In the genomic region with DNA sequence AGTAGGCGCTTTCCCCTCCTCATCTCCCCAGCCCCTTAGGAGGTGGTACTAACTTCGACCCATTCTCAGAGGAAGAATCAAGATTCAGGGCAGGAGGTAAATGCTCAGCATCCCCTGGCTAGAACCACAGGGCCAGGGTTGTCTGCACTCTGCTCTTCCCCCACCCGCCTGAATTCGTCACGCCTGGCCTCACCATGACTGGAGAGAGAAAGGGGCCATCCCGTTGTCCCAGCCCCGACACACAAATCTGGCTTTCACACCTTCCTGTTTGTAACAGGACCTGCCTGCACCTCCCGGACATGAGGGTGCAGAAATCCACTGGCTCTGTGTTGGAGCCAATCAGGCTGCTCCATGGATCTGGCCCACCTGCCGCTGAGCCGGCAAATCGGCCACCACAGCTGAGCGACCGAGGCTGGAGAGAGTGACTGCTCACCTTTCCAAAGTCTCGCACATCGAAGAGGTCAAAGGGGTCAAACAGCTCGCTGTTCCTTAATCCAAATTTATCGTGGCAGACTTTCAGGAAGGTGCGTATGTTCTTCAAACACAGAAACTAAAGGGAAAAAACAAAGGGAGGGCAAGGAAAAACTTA, we compare ENCODE assay signal across 19 cellular contexts.
"Had no signal": no experiment of that assay in that cellular context is flagged by ENCODE, and none has a peak within 500 bp of the region (broad histone marks: within the 10 kb centered on the region; RNA-seq: fewer than 3 reads in every experiment).

No MANE protein-coding gene starts in this region.

- H3K4me3 Mint-ChIP-seq: activated CD4-positive, alpha-beta T cell treated with anti-CD3 and anti-CD28 coated beads, Interleukin-2, amount 10 ng/mL, durations not matched to agents 7 days and 5 days; activated naive CD8-positive, alpha-beta T cell; activated T-cell treated with anti-CD3 and anti-CD28 coated beads, Interleukin-2, amount 50 U/mL, for 72 hours; immature natural killer cell; naive thymus-derived CD4-positive, alpha-beta T cell had no signal

- H3K36me3 Mint-ChIP-seq: activated naive CD8-positive, alpha-beta T cell; immature natural killer cell; naive thymus-derived CD4-positive, alpha-beta T cell had no signal

- DNase-seq: activated CD4-positive, alpha-beta T cell treated with anti-CD3 and anti-CD28 coated beads, Interleukin-2, amount 10 ng/mL, durations not matched to agents 7 days and 5 days; activated CD8-positive, alpha-beta memory T cell treated with anti-CD3 and anti-CD28 coated beads, Interleukin-2, amount 50 U/mL, for 48 hours; activated gamma-delta T cell; activated T-cell treated with anti-CD3 and anti-CD28 coated beads, Interleukin-2, amount 50 U/mL, for 72 hours; amniotic stem cell; central memory CD4-positive, alpha-beta T cell; effector CD4-positive, alpha-beta T cell; foreskin keratinocyte; immature natural killer cell; left cardiac atrium; naive thymus-derived CD4-positive, alpha-beta T cell; nucleus accumbens; small intestine; stomach; SW 1271; testis; upper lobe of right lung had no signal

- H3K27ac Mint-ChIP-seq: activated CD4-positive, alpha-beta T cell treated with anti-CD3 and anti-CD28 coated beads, Interleukin-2, amount 10 ng/mL, durations not matched to agents 7 days and 5 days; activated naive CD8-positive, alpha-beta T cell; activated T-cell treated with anti-CD3 and anti-CD28 coated beads, Interleukin-2, amount 50 U/mL, for 72 hours; immature natural killer cell; naive thymus-derived CD4-positive, alpha-beta T cell had no signal

- H3K27ac ChIP-seq: coronary artery, foreskin keratinocyte, stomach, testis, upper lobe of right lung had no signal

- FAIRE-seq: small intestine had no signal

- H3K4me1 ChIP-seq: foreskin keratinocyte had no signal

- ATAC-seq: activated T-cell treated with anti-CD3 and anti-CD28 coated beads, Interleukin-2, amount 50 U/mL, for 72 hours; foreskin keratinocyte; left cardiac atrium; naive thymus-derived CD4-positive, alpha-beta T cell; upper lobe of right lung had no signal

- H3K27me3 ChIP-seq: foreskin keratinocyte, stomach, testis, upper lobe of right lung had no signal

- H3K9me3 Mint-ChIP-seq: activated CD4-positive, alpha-beta T cell treated with anti-CD3 and anti-CD28 coated beads, Interleukin-2, amount 10 ng/mL, durations not matched to agents 7 days and 5 days; activated T-cell treated with anti-CD3 and anti-CD28 coated beads, Interleukin-2, amount 50 U/mL, for 72 hours; immature natural killer cell had no signal

- H3K4me3 ChIP-seq: coronary artery, stomach, testis, upper lobe of right lung had no signal

- H3K9me3 ChIP-seq: stomach, testis, upper lobe of right lung had no signal

- H3K4me1 Mint-ChIP-seq: activated CD4-positive, alpha-beta T cell treated with anti-CD3 and anti-CD28 coated beads, Interleukin-2, amount 10 ng/mL, durations not matched to agents 7 days and 5 days; immature natural killer cell had no signal

- H3K27me3 Mint-ChIP-seq: activated CD4-positive, alpha-beta T cell treated with anti-CD3 and anti-CD28 coated beads, Interleukin-2, amount 10 ng/mL, durations not matched to agents 7 days and 5 days; activated naive CD8-positive, alpha-beta T cell; naive thymus-derived CD4-positive, alpha-beta T cell had no signal
